In genomic region chr11:99916078-99916477, GRCh38 we compare ENCODE assay signal across 8 cellular contexts.
"Had no signal": no experiment of that assay in that cellular context is flagged by ENCODE, and none has a peak within 500 bp of the region (broad histone marks: within the 10 kb centered on the region; RNA-seq: fewer than 3 reads in every experiment).

No MANE protein-coding gene starts in this region.

- H3K4me3 Mint-ChIP-seq: GM23338, H9 had no signal

- H3K4me3 ChIP-seq: GM23338, K562 had no signal

- H3K4me2 ChIP-seq: GM23338 had no signal

- H3K4me1 Mint-ChIP-seq: GM23338 had no signal

- H2AFZ ChIP-seq: GM23338 had no signal

- DNase-seq: H9, HCEC 1CT, IMR-90, KG1 had no signal

- ATAC-seq: GM23338, HepG2, K562 had no signal

- H3K27ac Mint-ChIP-seq: GM23338, H9 had no signal

- H3K27ac ChIP-seq: HL-60 had no signal
